16 cellular contexts compared by ENCODE assay signal in the genomic region with DNA sequence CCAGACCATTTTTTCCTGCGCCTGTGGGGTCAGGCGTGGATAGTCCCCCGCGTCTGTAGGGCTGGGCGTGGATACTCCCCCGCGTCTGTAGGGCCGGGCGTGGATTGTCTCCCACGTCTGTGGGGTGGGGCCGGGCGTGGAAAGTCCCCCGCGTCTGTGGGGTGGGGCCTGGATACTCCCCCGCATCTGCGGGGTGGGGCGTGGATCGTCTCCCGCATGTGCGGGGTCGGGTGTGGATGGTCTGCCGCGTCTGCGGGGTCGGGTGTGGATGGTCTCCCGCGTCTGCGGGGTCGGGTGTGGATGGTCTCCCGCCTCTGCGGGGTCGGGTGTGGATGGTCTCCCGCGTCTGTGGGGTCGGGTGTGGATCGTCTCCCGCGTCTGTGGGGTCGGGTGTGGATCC.
"Had no signal": no experiment of that assay in that cellular context is flagged by ENCODE, and none has a peak within 500 bp of the region (broad histone marks: within the 10 kb centered on the region; RNA-seq: fewer than 3 reads in every experiment).

No MANE protein-coding gene starts in this region.

- H3K9me3 ChIP-seq: body of pancreas, pancreas, uterus had no signal

- DNase-seq: activated CD4-positive, alpha-beta T cell treated with anti-CD3 and anti-CD28 coated beads, Interleukin-2, amount 10 ng/mL, durations not matched to agents 24 days and 14 days; activated CD8-positive, alpha-beta memory T cell treated with anti-CD3 and anti-CD28 coated beads for 24 hours; activated naive CD4-positive, alpha-beta T cell treated with Interleukin-2 at 50 U/mL for 16 hours; amygdala; body of pancreas; central memory CD4-positive, alpha-beta T cell; effector CD4-positive, alpha-beta T cell; foreskin fibroblast; glutamatergic neuron; uterus had no signal

- H3K27ac ChIP-seq: body of pancreas, coronary artery, pancreas, uterus had no signal

- FAIRE-seq: endothelial cell of umbilical vein, pancreas had no signal

- H3K27me3 ChIP-seq: body of pancreas, pancreas, uterus had no signal

- H3K36me3 Mint-ChIP-seq: mesothelial cell of epicardium had no signal

- H3K27me3 Mint-ChIP-seq: activated CD4-positive, alpha-beta T cell treated with anti-CD3 and anti-CD28 coated beads, Interleukin-2, amount 10 ng/mL, durations not matched to agents 24 days and 14 days had no signal

- H3K9me3 Mint-ChIP-seq: activated CD4-positive, alpha-beta T cell treated with anti-CD3 and anti-CD28 coated beads, Interleukin-2, amount 10 ng/mL, durations not matched to agents 24 days and 14 days; mesothelial cell of epicardium had no signal

- H3K4me3 Mint-ChIP-seq: activated CD4-positive, alpha-beta T cell treated with anti-CD3 and anti-CD28 coated beads, Interleukin-2, amount 10 ng/mL, durations not matched to agents 24 days and 14 days; mesothelial cell of epicardium had no signal

- H3K36me3 ChIP-seq: uterus had no signal

- H3K4me3 ChIP-seq: body of pancreas, coronary artery, pancreas, uterus had no signal

- H3K27ac Mint-ChIP-seq: activated CD4-positive, alpha-beta T cell treated with anti-CD3 and anti-CD28 coated beads, Interleukin-2, amount 10 ng/mL, durations not matched to agents 24 days and 14 days; mesothelial cell of epicardium had no signal

- ATAC-seq: body of pancreas, pancreas, sciatic nerve, SK-N-SH treated with all-trans-retinoic acid at 6 μM for 48 hours had no signal
